ENCODE assay signal across 20 cellular contexts in the genomic region with DNA sequence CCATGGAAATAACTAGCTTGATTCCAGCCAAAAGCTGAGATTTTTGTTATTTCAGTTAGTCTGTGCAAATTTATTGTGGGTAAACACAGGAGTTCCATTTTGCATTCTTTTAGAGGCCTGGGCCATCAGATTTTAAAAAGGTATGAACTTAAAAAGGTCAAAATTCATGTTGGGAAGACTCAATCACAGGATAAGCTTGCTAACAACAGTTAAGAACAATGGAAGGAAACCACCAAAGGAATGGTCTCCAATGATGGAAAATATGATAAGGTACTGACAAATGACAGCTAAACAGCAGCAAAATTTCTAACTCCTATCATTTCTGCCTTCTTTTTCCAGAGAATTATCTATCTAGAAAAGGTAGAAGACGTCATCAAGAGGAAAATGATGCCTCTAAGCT. TPM values are rescaled to one million over a fixed set of nuclear protein-coding genes. Genes with fewer than 3 reads are reported as not detected.
A peak's percentile ranks its signal among the peaks of the same experiment; 100 is the strongest.
DNase-seq lines count a peak whose midpoint lies in the region; ATAC-seq, FAIRE-seq and TF ChIP-seq lines count a peak whose summit lies in the region.
"Had no signal": no experiment of that assay in that cellular context is flagged by ENCODE, and none has a peak within 500 bp of the region (broad histone marks: within the 10 kb centered on the region; RNA-seq: fewer than 3 reads in every experiment).

No MANE protein-coding gene starts in this region.

- BruUV-seq in endothelial cell of umbilical vein (replicated peaks; lab: Mats Ljungman, UMichigan), result no TSS peak

- ATAC-seq in Right ventricle myocardium superior (ENCODE audit: poor library complexity) (no peak), HG02981 (IDR thresholded peaks at IDR 0.05; ENCODE audit: unreplicated experiment) (no peak)
- ATAC-seq: CD8-positive, alpha-beta T cell had no signal

- CTCF ChIA-PET in endothelial cell of umbilical vein (lab: Charles Lee), result interaction anchor here (0.9 to 2.0 kb wide), 5 partner anchors 8 to 48 kb away, joined by 3 to 11 read pairs (median 4); no protein-coding TSS in a partner anchor

- no peaks in the 10 kb centered on the region for H3K79me2 ChIP-seq in endothelial cell of umbilical vein (ENCODE audit: control insufficient read depth, insufficient read depth, low read length)

- no peak for DNase-seq in left ventricle myocardium inferior
- DNase-seq in Right ventricle myocardium superior, result no peak
- DNase-seq in endothelial cell of umbilical vein (ENCODE audit: low read depth, low spot score), result peak; percentile 85
- DNase-seq in pulmonary artery endothelial cell (ENCODE audit: low read depth, low spot score), result peak; percentile 36
- DNase-seq in cerebellum (ENCODE audit: low spot score), result no peak
- DNase-seq: Caco-2; CD4-positive, CD25-positive, alpha-beta regulatory T cell; CD8-positive, alpha-beta T cell; DMS153; DND-41; GOT3; H7; HCEC 1CT had no signal

- no peak overlapping the region for H3K4me3 ChIP-seq in left ventricle myocardium inferior
- no peak overlapping the region for H3K4me3 ChIP-seq in endothelial cell of umbilical vein (replicated peaks in 1 of 3; ENCODE audit: insufficient read depth in 1 of 3, low read depth in 1 of 3, low read length in 3 of 3)
- H3K4me3 ChIP-seq: BLaER1 had no signal

- TF ChIP-seq CTCF in left ventricle myocardium inferior (IDR thresholded peaks at IDR 0.05; ENCODE audit: borderline replicate concordance), result no peak
- no peak for TF ChIP-seq CTCF in endothelial cell of umbilical vein (IDR thresholded peaks at IDR 0.05; ENCODE audit: extremely low read depth in 1 of 2, insufficient read depth in 1 of 2, low read depth in 1 of 2, low read length in 2 of 2)

- H2AFZ ChIP-seq in endothelial cell of umbilical vein (ENCODE audit: low read depth, low read length), result no peak overlapping the region

- FAIRE-seq in endothelial cell of umbilical vein (lab: Jason Lieb, UNC), result peak; percentile 50
- FAIRE-seq: A204.1, G401.6, GM12892 had no signal

- H4K20me1 ChIP-seq in endothelial cell of umbilical vein (replicated peaks; ENCODE audit: control insufficient read depth, extremely low read depth, insufficient read depth, low read length), result no peaks in the 10 kb centered on the region
- H4K20me1 ChIP-seq: BLaER1 had no signal

- H3K27ac ChIP-seq in left ventricle myocardium inferior (replicated peaks), result peak overlapping the region; percentile 7
- peak overlapping the region; percentile 45 for H3K27ac ChIP-seq in endothelial cell of umbilical vein (ENCODE audit: insufficient read depth, low read depth, low read length)
- H3K27ac ChIP-seq: 22Rv1, BLaER1, C4-2B had no signal

- POLR2A ChIA-PET in endothelial cell of umbilical vein (lab: Charles Lee), result no interaction called here

- H3K27me3 ChIP-seq in left ventricle myocardium inferior (ENCODE audit: low read depth) (no peaks in the 10 kb centered on the region), endothelial cell of umbilical vein (ENCODE audit: control insufficient read depth in 2 of 2, insufficient read depth in 2 of 2, low read length in 2 of 2) (no peaks in the 10 kb centered on the region)
- H3K27me3 ChIP-seq: BLaER1 had no signal

- peak overlapping the region; percentile 37 for H3K4me2 ChIP-seq in endothelial cell of umbilical vein (ENCODE audit: insufficient read depth, low read length)
- H3K4me2 ChIP-seq: BLaER1 had no signal

- no peaks in the 10 kb centered on the region for H3K9me1 ChIP-seq in endothelial cell of umbilical vein (replicated peaks; ENCODE audit: control insufficient read depth, extremely low read depth, insufficient read depth, low read length)

- H3K4me1 ChIP-seq in left ventricle myocardium inferior, result peaks cover 33% of the 10 kb centered on the region
- H3K4me1 ChIP-seq in endothelial cell of umbilical vein (ENCODE audit: control insufficient read depth, extremely low read depth, insufficient read depth, low read length), result peaks cover 20% of the 10 kb centered on the region
- H3K4me1 ChIP-seq: Caco-2 had no signal

- peaks cover 12% of the 10 kb centered on the region for H3K36me3 ChIP-seq in left ventricle myocardium inferior
- peaks cover 0 to 2% of the 10 kb centered on the region in 2 experiments for H3K36me3 ChIP-seq in endothelial cell of umbilical vein (ENCODE audit: control insufficient read depth in 2 of 2, extremely low read depth in 1 of 2, insufficient read depth in 2 of 2, low read length in 2 of 2)

- TF ChIP-seq POLR2A in endothelial cell of umbilical vein (IDR thresholded peaks at IDR 0.05; ENCODE audit: low read depth, low read length), result no peak

- H3K9ac ChIP-seq in endothelial cell of umbilical vein (replicated peaks; ENCODE audit: extremely low read depth, insufficient read depth, low read length), result no peak overlapping the region
- H3K9ac ChIP-seq: BLaER1 had no signal

- dilution Hi-C loops in endothelial cell of umbilical vein (cut with MboI; ENCODE audit: extremely low pct_ligation_motif_present, low sequenced_read_pairs), result no loop called here

- H3K9me3 ChIP-seq in left ventricle myocardium inferior (replicated peaks) (no peaks in the 10 kb centered on the region), endothelial cell of umbilical vein (replicated peaks; ENCODE audit: control insufficient read depth, insufficient read depth, low read length) (no peaks in the 10 kb centered on the region)
- H3K9me3 ChIP-seq: BLaER1, Caco-2 had no signal

- intact Hi-C loops in left ventricle myocardium inferior (cut with micrococcal nuclease) (no loop called here), Right ventricle myocardium superior (cut with DNase I) (no loop called here), endothelial cell of umbilical vein (cut with micrococcal nuclease) (loop anchor here (1.0 to 5.0 kb wide), 3 partner anchors 16 to 188 kb away; a partner anchor contains a TSS)

TF ChIP-seq in endothelial cell of umbilical vein, 7 proteins besides CTCF, POLR2A, EP300 and RAD21:
- TF ChIP-seq, protein P1, sequence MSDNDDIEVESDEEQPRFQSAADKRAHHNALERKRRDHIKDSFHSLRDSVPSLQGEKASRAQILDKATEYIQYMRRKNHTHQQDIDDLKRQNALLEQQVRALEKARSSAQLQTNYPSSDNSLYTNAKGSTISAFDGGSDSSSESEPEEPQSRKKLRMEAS (IDR thresholded peaks at IDR 0.05; ENCODE audit: insufficient read depth, insufficient read length), result no peak
- TF ChIP-seq JUN (IDR thresholded peaks at IDR 0.05; ENCODE audit: borderline replicate concordance, insufficient read depth, insufficient read length, low read depth) (peak; percentile 44), MYC (IDR thresholded peaks at IDR 0.05; ENCODE audit: low read depth, low read length) (no peak), EZH2 (IDR thresholded peaks at IDR 0.05; ENCODE audit: borderline replicate concordance, low read depth, low read length, severe bottlenecking) (no peak), POLR2AphosphoS5 (IDR thresholded peaks at IDR 0.05; ENCODE audit: insufficient read depth, low read depth, low read length) (no peak), GATA2 (IDR thresholded peaks at IDR 0.05; ENCODE audit: insufficient read depth, insufficient read length, low read depth, low read length) (peak; percentile 82)
TF ChIP-seq in endothelial cell of umbilical vein: peak in this region for 2.

RNA-seq across cellular contexts. Expression of a gene that starts 16.0 kb away (rescaled TPM):
- total RNA-seq in left ventricle myocardium inferior (18.4 TPM), Right ventricle myocardium superior (17.5 TPM), endothelial cell of umbilical vein (10.6 and 10.7 TPM in 2 replicates), pulmonary artery endothelial cell (3.8 and 4.6 TPM in 2 replicates), cerebellum (10.4 TPM)
- 8.2 and 8.8 TPM in 2 replicates for polyA plus RNA-seq in endothelial cell of umbilical vein
- polyA plus RNA-seq in endothelial cell of umbilical vein (2011; cell fraction: cytosol; rRNA removed), result 10.3 and 12.3 TPM in 2 replicates
- 20.0 and 25.2 TPM in 2 replicates for polyA plus RNA-seq in endothelial cell of umbilical vein (2011; cell fraction: nucleus; rRNA removed)
- polyA plus RNA-seq in endothelial cell of umbilical vein (2012), result 11.6 and 16.9 TPM in 2 replicates
- polyA minus RNA-seq in endothelial cell of umbilical vein, result 6.1 TPM in 2 replicates
- 7.4 TPM for polyA minus RNA-seq in endothelial cell of umbilical vein (2011; cell fraction: cytosol; rRNA and poly(A)+ RNA removed)
- 5.0 and 8.8 TPM in 2 replicates for polyA minus RNA-seq in endothelial cell of umbilical vein (2011; cell fraction: nucleus; rRNA and poly(A)+ RNA removed)

RNA-seq across cellular contexts. Expression of a gene that starts 16.2 kb away (rescaled TPM):
- 21.4 TPM for total RNA-seq in left ventricle myocardium inferior
- 20.1 TPM for total RNA-seq in Right ventricle myocardium superior
- 21.4 and 21.8 TPM in 2 replicates for total RNA-seq in endothelial cell of umbilical vein
- 10.4 and 12.6 TPM in 2 replicates for polyA plus RNA-seq in endothelial cell of umbilical vein
- 15.5 TPM in 2 replicates for polyA plus RNA-seq in endothelial cell of umbilical vein (2011; cell fraction: cytosol; rRNA removed)
- polyA plus RNA-seq in endothelial cell of umbilical vein (2011; cell fraction: nucleus; rRNA removed), result 73.7 and 75.3 TPM in 2 replicates
- polyA plus RNA-seq in endothelial cell of umbilical vein (2012), result 26.9 and 28.6 TPM in 2 replicates
- polyA minus RNA-seq in endothelial cell of umbilical vein, result 29.9 and 31.6 TPM in 2 replicates
- polyA minus RNA-seq in endothelial cell of umbilical vein (2011; cell fraction: cytosol; rRNA and poly(A)+ RNA removed), result 21.2 TPM
- 17.1 and 24.7 TPM in 2 replicates for polyA minus RNA-seq in endothelial cell of umbilical vein (2011; cell fraction: nucleus; rRNA and poly(A)+ RNA removed)
- total RNA-seq in pulmonary artery endothelial cell, result 30.8 and 43.5 TPM in 2 replicates
- 53.3 TPM for total RNA-seq in cerebellum

Comparison
In these comparisons a context has a peak if more than half of its experiments do, and no peak if none do; other contexts are left out.
1. DNase-seq: peak in endothelial cell of umbilical vein (single experiment) and pulmonary artery endothelial cell (single experiment); none in left ventricle myocardium inferior (single experiment), Right ventricle myocardium superior (single experiment) and cerebellum (single experiment).